1 cellular context compared by ENCODE assay signal in genomic region chr3:120284702-120285507, GRCh38.
TF ChIP-seq lines count a peak whose summit lies in the region.

Gene GPR156 (minus strand): TSS chr3:120285222. CDS start chr3:120244098, 41,124 bp downstream.

TF ChIP-seq in A549, 52 proteins besides CTCF, POLR2A, EP300 and RAD21 (continued from another document):
- TF ChIP-seq NFE2L2 (conservative IDR thresholded peaks at IDR 0.05; ENCODE audit: low read length), result no peak
TF ChIP-seq in A549: peak in this region for 5.
